ENCODE assay signal across 17 cellular contexts in genomic region chr4:7855731-7856130, GRCh38.
DNase-seq lines count a peak whose midpoint lies in the region; ATAC-seq, FAIRE-seq and TF ChIP-seq lines count a peak whose summit lies in the region.
"Had no signal": no experiment of that assay in that cellular context is flagged by ENCODE, and none has a peak within 500 bp of the region (broad histone marks: within the 10 kb centered on the region; RNA-seq: fewer than 3 reads in every experiment).

No MANE protein-coding gene starts in this region.

- H3K9ac ChIP-seq in endothelial cell of umbilical vein (replicated peaks; ENCODE audit: extremely low read depth, insufficient read depth, low read length) = no peak overlapping the region
- H3K9ac ChIP-seq in smooth muscle cell (ENCODE audit: low read depth) = no peak overlapping the region

- no peak for ATAC-seq in activated CD8-positive, alpha-beta T cell treated with anti-CD3 and anti-CD28 coated beads for 36 hours
- ATAC-seq in HG02610 (IDR thresholded peaks at IDR 0.05; ENCODE audit: unreplicated experiment) = no peak
- ATAC-seq: sciatic nerve had no signal

- CTCF ChIA-PET in activated naive CD4-positive, alpha-beta T cell treated with anti-CD3 and anti-CD28 coated beads, Interleukin-2, amount 10 ng/mL, durations not matched to agents 7 days and 5 days (lab: Charles Lee) = interaction anchor here (1.3 to 1.8 kb wide), 3 partner anchors 11 to 51 kb away, joined by 3 to 15 read pairs (median 4); no protein-coding TSS in a partner anchor
- CTCF ChIA-PET in activated CD8-positive, alpha-beta T cell treated with anti-CD3 and anti-CD28 coated beads for 36 hours (lab: Charles Lee) = no interaction called here
- CTCF ChIA-PET in endothelial cell of umbilical vein (lab: Charles Lee) = interaction anchor here (1.0 to 1.4 kb wide), 3 partner anchors 10 to 54 kb away, joined by 3 to 4 read pairs (median 3); no protein-coding TSS in a partner anchor

- H4K20me1 ChIP-seq in endothelial cell of umbilical vein (replicated peaks; ENCODE audit: control insufficient read depth, extremely low read depth, insufficient read depth, low read length) = no peaks in the 10 kb centered on the region
- H4K20me1 ChIP-seq in smooth muscle cell (ENCODE audit: low read depth) = no peaks in the 10 kb centered on the region

- no peak for TF ChIP-seq POLR2A in endothelial cell of umbilical vein (IDR thresholded peaks at IDR 0.05; ENCODE audit: low read depth, low read length)

- peak overlapping the region; percentile 10 for H3K4me3 Mint-ChIP-seq in activated naive CD4-positive, alpha-beta T cell treated with anti-CD3 and anti-CD28 coated beads, Interleukin-2, amount 10 ng/mL, durations not matched to agents 7 days and 5 days
- no peak overlapping the region for H3K4me3 Mint-ChIP-seq in activated CD8-positive, alpha-beta T cell treated with anti-CD3 and anti-CD28 coated beads for 36 hours

- POLR2A ChIA-PET in activated CD8-positive, alpha-beta T cell treated with anti-CD3 and anti-CD28 coated beads for 36 hours (lab: Charles Lee) = interaction anchor here (1.4 kb wide), 1 partner anchor 18 kb away, joined by 5 read pairs; no protein-coding TSS in a partner anchor
- POLR2A ChIA-PET in endothelial cell of umbilical vein (lab: Charles Lee) = no interaction called here

- H3K27ac ChIP-seq in endothelial cell of umbilical vein (ENCODE audit: insufficient read depth, low read depth, low read length) = peak overlapping the region; percentile 13
- H3K27ac ChIP-seq in smooth muscle cell (ENCODE audit: low read depth) = peak overlapping the region; percentile 91
- H3K27ac ChIP-seq: hepatocyte had no signal

- H3K27me3 Mint-ChIP-seq in activated naive CD4-positive, alpha-beta T cell treated with anti-CD3 and anti-CD28 coated beads, Interleukin-2, amount 10 ng/mL, durations not matched to agents 7 days and 5 days = no peaks in the 10 kb centered on the region
- H3K27me3 Mint-ChIP-seq in activated CD8-positive, alpha-beta T cell treated with anti-CD3 and anti-CD28 coated beads for 36 hours = no peaks in the 10 kb centered on the region

- H3K4me2 ChIP-seq in endothelial cell of umbilical vein (ENCODE audit: insufficient read depth, low read length) = no peak overlapping the region
- H3K4me2 ChIP-seq in smooth muscle cell = no peak overlapping the region
- H3K4me2 ChIP-seq: hepatocyte had no signal

- TF ChIP-seq CTCF in activated CD8-positive, alpha-beta T cell treated with anti-CD3 and anti-CD28 coated beads for 36 hours (IDR thresholded peaks at IDR 0.05) = no peak
- no peak for TF ChIP-seq CTCF in endothelial cell of umbilical vein (IDR thresholded peaks at IDR 0.05; ENCODE audit: extremely low read depth in 1 of 2, insufficient read depth in 1 of 2, low read depth in 1 of 2, low read length in 2 of 2)
- no peak for TF ChIP-seq CTCF in smooth muscle cell (IDR thresholded peaks at IDR 0.05; ENCODE audit: borderline replicate concordance, insufficient read depth, poor library complexity, severe bottlenecking)

- BruUV-seq in endothelial cell of umbilical vein (replicated peaks; lab: Mats Ljungman, UMichigan) = no TSS peak

- no peaks in the 10 kb centered on the region for H3K9me1 ChIP-seq in endothelial cell of umbilical vein (replicated peaks; ENCODE audit: control insufficient read depth, extremely low read depth, insufficient read depth, low read length)

- peaks cover 5% of the 10 kb centered on the region for H3F3A ChIP-seq in smooth muscle cell (ENCODE audit: low read depth)

- H2AFZ ChIP-seq in endothelial cell of umbilical vein (ENCODE audit: low read depth, low read length) = no peak overlapping the region
- no peak overlapping the region for H2AFZ ChIP-seq in smooth muscle cell (ENCODE audit: low read depth)
- H2AFZ ChIP-seq: hepatocyte had no signal

- intact Hi-C loops in activated CD8-positive, alpha-beta T cell treated with anti-CD3 and anti-CD28 coated beads for 36 hours (cut with micrococcal nuclease) = loop anchor here (5.0 kb wide), 1 partner anchor 107 kb away; no protein-coding TSS in a partner anchor
- intact Hi-C loops in endothelial cell of umbilical vein (cut with micrococcal nuclease) = no loop called here

- H3K4me3 ChIP-seq in endothelial cell of umbilical vein (replicated peaks in 1 of 3; ENCODE audit: insufficient read depth in 1 of 3, low read depth in 1 of 3, low read length in 3 of 3) (no peak overlapping the region), smooth muscle cell (no peak overlapping the region)
- H3K4me3 ChIP-seq: hepatocyte had no signal

- H3K4me1 Mint-ChIP-seq in activated naive CD4-positive, alpha-beta T cell treated with anti-CD3 and anti-CD28 coated beads, Interleukin-2, amount 10 ng/mL, durations not matched to agents 7 days and 5 days = peaks cover 80% of the 10 kb centered on the region
- H3K4me1 Mint-ChIP-seq in activated CD8-positive, alpha-beta T cell treated with anti-CD3 and anti-CD28 coated beads for 36 hours (ENCODE audit: low read depth) = peaks cover 69% of the 10 kb centered on the region

- H3K36me3 ChIP-seq in endothelial cell of umbilical vein (ENCODE audit: control insufficient read depth in 2 of 2, extremely low read depth in 1 of 2, insufficient read depth in 2 of 2, low read length in 2 of 2) (peaks cover 6 to 26% of the 10 kb centered on the region in 2 experiments), smooth muscle cell (ENCODE audit: low read depth) (no peaks in the 10 kb centered on the region)

- peaks cover 4% of the 10 kb centered on the region for H3K9me3 Mint-ChIP-seq in activated naive CD4-positive, alpha-beta T cell treated with anti-CD3 and anti-CD28 coated beads, Interleukin-2, amount 10 ng/mL, durations not matched to agents 7 days and 5 days
- H3K9me3 Mint-ChIP-seq in activated CD8-positive, alpha-beta T cell treated with anti-CD3 and anti-CD28 coated beads for 36 hours = no peaks in the 10 kb centered on the region

- H3K36me3 Mint-ChIP-seq in activated naive CD4-positive, alpha-beta T cell treated with anti-CD3 and anti-CD28 coated beads, Interleukin-2, amount 10 ng/mL, durations not matched to agents 7 days and 5 days = peaks cover 47% of the 10 kb centered on the region
- peaks cover 27% of the 10 kb centered on the region for H3K36me3 Mint-ChIP-seq in activated CD8-positive, alpha-beta T cell treated with anti-CD3 and anti-CD28 coated beads for 36 hours (ENCODE audit: low read depth)

- peaks cover 97% of the 10 kb centered on the region for H3K79me2 ChIP-seq in endothelial cell of umbilical vein (ENCODE audit: control insufficient read depth, insufficient read depth, low read length)
- peaks cover 16% of the 10 kb centered on the region for H3K79me2 ChIP-seq in smooth muscle cell (ENCODE audit: low read depth)

- H3K4me1 ChIP-seq in endothelial cell of umbilical vein (ENCODE audit: control insufficient read depth, extremely low read depth, insufficient read depth, low read length) (peaks cover 48% of the 10 kb centered on the region), smooth muscle cell (ENCODE audit: low read depth) (peaks cover 4% of the 10 kb centered on the region)

- DNase-seq in activated naive CD4-positive, alpha-beta T cell treated with anti-CD3 and anti-CD28 coated beads, Interleukin-2, amount 10 ng/mL, durations not matched to agents 7 days and 5 days = no peak
- DNase-seq in activated naive CD4-positive, alpha-beta T cell (lab: John Stamatoyannopoulos, UW) = no peak
- DNase-seq in activated CD8-positive, alpha-beta T cell treated with anti-CD3 and anti-CD28 coated beads for 36 hours = no peak
- DNase-seq in endothelial cell of umbilical vein (ENCODE audit: low read depth, low spot score) (no peak), smooth muscle cell (lab: John Stamatoyannopoulos, UW; ENCODE audit: unreplicated experiment) (no peak), SIG-M5 treated with dmso at 0.1 percent for 504 hours (lab: John Stamatoyannopoulos, UW; ENCODE audit: unreplicated experiment) (no peak), DMS153 (lab: John Stamatoyannopoulos, UW) (no peak)
- DNase-seq: kidney; NCI-H1436; NCI-H2227 treated with DMSO at 0.1 percent for 48 hours; SHP77; stimulated activated CD4-positive, alpha-beta T cell treated with anti-CD3 and anti-CD28 coated beads, Interleukin-2, amount 100 ng/mL, for 48 hours; T1000 had no signal

- peak overlapping the region; percentile 98 for H3K27ac Mint-ChIP-seq in activated naive CD4-positive, alpha-beta T cell treated with anti-CD3 and anti-CD28 coated beads, Interleukin-2, amount 10 ng/mL, durations not matched to agents 7 days and 5 days
- H3K27ac Mint-ChIP-seq in activated CD8-positive, alpha-beta T cell treated with anti-CD3 and anti-CD28 coated beads for 36 hours = peak overlapping the region; percentile 63

- no peaks in the 10 kb centered on the region for H3K9me3 ChIP-seq in endothelial cell of umbilical vein (replicated peaks; ENCODE audit: control insufficient read depth, insufficient read depth, low read length)
- H3K9me3 ChIP-seq in smooth muscle cell (replicated peaks; ENCODE audit: low read depth) = no peaks in the 10 kb centered on the region

- dilution Hi-C loops in endothelial cell of umbilical vein (cut with MboI; ENCODE audit: extremely low pct_ligation_motif_present, low sequenced_read_pairs) = no loop called here

- WGBS in smooth muscle cell (ENCODE audit: low lambda C conversion rate) = 92% methylated on average over 10 of the region's 10 CpGs

- no peak for FAIRE-seq in endothelial cell of umbilical vein (lab: Jason Lieb, UNC)
- FAIRE-seq: bronchial epithelial cell, kidney had no signal

- H3K27me3 ChIP-seq in endothelial cell of umbilical vein (ENCODE audit: control insufficient read depth in 2 of 2, insufficient read depth in 2 of 2, low read length in 2 of 2) (no peaks in the 10 kb centered on the region), smooth muscle cell (ENCODE audit: low read depth) (no peaks in the 10 kb centered on the region)
- H3K27me3 ChIP-seq: hepatocyte had no signal

TF ChIP-seq in endothelial cell of umbilical vein, 7 proteins besides CTCF, POLR2A, EP300 and RAD21:
- TF ChIP-seq MAX (IDR thresholded peaks at IDR 0.05; ENCODE audit: insufficient read depth, insufficient read length) = no peak
- no peak for TF ChIP-seq GATA2 (IDR thresholded peaks at IDR 0.05; ENCODE audit: insufficient read depth, insufficient read length, low read depth, low read length)
- no peak for TF ChIP-seq EZH2 (IDR thresholded peaks at IDR 0.05; ENCODE audit: borderline replicate concordance, low read depth, low read length, severe bottlenecking)
- no peak for TF ChIP-seq FOS (IDR thresholded peaks at IDR 0.05; ENCODE audit: borderline replicate concordance, insufficient read depth, low read length)
- TF ChIP-seq JUN (IDR thresholded peaks at IDR 0.05; ENCODE audit: borderline replicate concordance, insufficient read depth, insufficient read length, low read depth) = no peak
- no peak for TF ChIP-seq MYC (IDR thresholded peaks at IDR 0.05; ENCODE audit: low read depth, low read length)
- TF ChIP-seq POLR2AphosphoS5 (IDR thresholded peaks at IDR 0.05; ENCODE audit: insufficient read depth, low read depth, low read length) = no peak
